In genomic region chr3:9872067-9872466, GRCh38 we compare ENCODE assay signal across 1 cellular context. TPM values are rescaled to one million over a fixed set of nuclear protein-coding genes. Genes with fewer than 3 reads are reported as not detected.
"Had no signal": no experiment of that assay in that cellular context is flagged by ENCODE, and none has a peak within 500 bp of the region (broad histone marks: within the 10 kb centered on the region; RNA-seq: fewer than 3 reads in every experiment).

No MANE protein-coding gene starts in this region.

RNA-seq across cellular contexts. Expression of gene CIDEC, which starts 8.0 kb away (rescaled TPM):
- total RNA-seq: SJCRH30 had no signal
